ENCODE assay signal across 9 cellular contexts in the genomic region with DNA sequence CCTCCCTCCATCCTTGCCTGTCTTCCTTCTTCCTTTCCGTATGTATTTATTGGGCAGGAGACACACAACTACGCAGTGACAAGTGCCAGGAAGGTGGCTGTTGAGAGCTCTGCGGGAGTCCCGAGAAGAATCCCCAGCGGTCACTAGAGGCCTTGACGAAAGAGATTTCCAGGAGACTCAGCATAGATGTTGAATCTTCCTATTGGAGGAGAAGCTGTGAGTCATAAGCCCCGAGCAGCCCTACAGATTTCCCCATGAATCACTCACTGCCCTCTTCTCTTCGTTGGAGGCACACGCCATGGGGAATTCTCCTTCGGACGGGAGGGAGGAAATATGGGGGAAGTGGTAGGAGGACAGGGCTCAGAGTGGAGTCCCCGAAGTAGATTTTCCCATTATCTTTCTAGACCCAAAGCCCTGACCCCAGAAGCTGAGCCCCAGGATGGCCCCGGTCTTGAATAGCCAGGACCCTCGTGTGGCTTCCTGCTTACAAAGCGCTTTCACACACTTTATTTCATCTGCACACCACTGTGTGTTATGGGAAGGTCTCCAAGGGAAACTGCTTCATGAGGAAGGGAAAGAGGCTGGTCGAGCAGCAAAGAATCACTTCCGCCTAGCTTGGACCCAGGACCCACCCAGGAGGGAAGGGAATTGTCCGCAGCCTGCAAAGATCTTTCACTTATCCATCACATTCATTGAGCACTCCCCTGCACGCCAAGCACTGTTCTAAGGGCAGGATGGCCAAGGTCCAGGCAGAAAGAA. TPM values are rescaled to one million over a fixed set of nuclear protein-coding genes. Genes with fewer than 3 reads are reported as not detected.
A peak's percentile ranks its signal among the peaks of the same experiment; 100 is the strongest.
DNase-seq lines count a peak whose midpoint lies in the region; ATAC-seq and TF ChIP-seq lines count a peak whose summit lies in the region.
"Had no signal": no experiment of that assay in that cellular context is flagged by ENCODE, and none has a peak within 500 bp of the region (broad histone marks: within the 10 kb centered on the region; RNA-seq: fewer than 3 reads in every experiment).

No MANE protein-coding gene starts in this region.

- intact Hi-C loops in heart right ventricle (cut with DNase I) (no loop called here), sciatic nerve (cut with DNase I) (no loop called here)

- peaks cover 0 to 21% (median 11%) of the 10 kb centered on the region in 9 donors for H3K4me1 ChIP-seq in heart right ventricle

- H3K4me3 ChIP-seq in WI38 (ENCODE audit: low read depth, low read length) (peak overlapping the region; percentile 32), heart right ventricle (no peak overlapping the region)

- DNase-seq in GM04503 (ENCODE audit: low read depth): peak; percentile 90
- DNase-seq in heart right ventricle: no peak
- DNase-seq in sciatic nerve (ENCODE audit: low spot score): peak; percentile 58
- DNase-seq in DMS153 treated with DMSO at 0.1 percent for 48 hours (lab: John Stamatoyannopoulos, UW; ENCODE audit: unreplicated experiment): no peak
- DNase-seq in HuH-7.5 (ENCODE audit: low spot score): no peak
- no peak for DNase-seq in stimulated activated naive CD4-positive, alpha-beta T cell treated with Interleukin-2 at 50 U/mL for 16 hours (lab: John Stamatoyannopoulos, UW)
- DNase-seq: midbrain had no signal

- peak overlapping the region; percentile 37 to 83 (median 52) for H3K27ac ChIP-seq in heart right ventricle

- no peaks in the 10 kb centered on the region for H3K27me3 ChIP-seq in heart right ventricle

- no peak for TF ChIP-seq CTCF in WI38 (IDR thresholded peaks at IDR 0.05; ENCODE audit: low read depth, low read length)
- no peak for TF ChIP-seq CTCF in heart right ventricle (IDR thresholded peaks at IDR 0.05)

- ATAC-seq in heart right ventricle (peak; percentile 32 to 84 (median 62)), sciatic nerve (peak; percentile 48), GM18502 (IDR thresholded peaks at IDR 0.05; ENCODE audit: poor library complexity, unreplicated experiment) (no peak)

- no peaks in the 10 kb centered on the region for H3K36me3 ChIP-seq in heart right ventricle

- 43 to 55% methylated on average over 19 of the region's 19 CpGs for WGBS in heart right ventricle, 2 donors

- H3K9me3 ChIP-seq in heart right ventricle: peaks cover 0 to 28% (median 9%) of the 10 kb centered on the region in 11 donors

RNA-seq across cellular contexts. Expression of gene DUSP1, which starts 12.7 kb away (rescaled TPM):
- total RNA-seq in heart right ventricle: 100 to 1,000 TPM in 7 of 10 donors, 10 to 100 TPM in 3; 55.7 to 215 (median 143) TPM
- polyA plus RNA-seq in heart right ventricle: 10 to 100 TPM; 33.3 to 98.6 TPM
- total RNA-seq in sciatic nerve: 296 TPM

Comparison
In these comparisons a context has a peak if more than half of its experiments do, and no peak if none do; other contexts are left out.
1. DNase-seq: peak in GM04503 (single experiment) and sciatic nerve (single experiment); none in heart right ventricle (0 of 2), DMS153 treated with DMSO at 0.1 percent for 48 hours (single experiment), HuH-7.5 (single experiment) and stimulated activated naive CD4-positive, alpha-beta T cell treated with Interleukin-2 at 50 U/mL for 16 hours (single experiment).